Comparison of ENCODE assay signal across 9 cellular contexts in genomic region chr7:87148332-87148955, GRCh38. TPM values are rescaled to one million over a fixed set of nuclear protein-coding genes. Genes with fewer than 3 reads are reported as not detected.
DNase-seq lines count a peak whose midpoint lies in the region; ATAC-seq and TF ChIP-seq lines count a peak whose summit lies in the region.
"Had no signal": no experiment of that assay in that cellular context is flagged by ENCODE, and none has a peak within 500 bp of the region (broad histone marks: within the 10 kb centered on the region; RNA-seq: fewer than 3 reads in every experiment).

No MANE protein-coding gene starts in this region.

- no peaks in the 10 kb centered on the region for H3K9me3 ChIP-seq in Loucy (ENCODE audit: insufficient read depth, low read depth, low read length)

- H3K4me1 Mint-ChIP-seq in MCF 10A (ENCODE audit: insufficient read depth, unreplicated experiment) (peaks cover 7% of the 10 kb centered on the region), neural crest cell (peaks cover 9% of the 10 kb centered on the region)

- H3K27ac Mint-ChIP-seq in MCF 10A (ENCODE audit: low read depth, unreplicated experiment): no peak overlapping the region
- H3K27ac Mint-ChIP-seq in neural crest cell (ENCODE audit: unreplicated experiment): no peak overlapping the region
- H3K27ac Mint-ChIP-seq: activated B cell treated with CpG ODN at 0.5 μM for 24 hours had no signal

- H3K4me3 Mint-ChIP-seq in MCF 10A (ENCODE audit: unreplicated experiment) (no peak overlapping the region), neural crest cell (no peak overlapping the region)
- H3K4me3 Mint-ChIP-seq: activated B cell treated with CpG ODN at 0.5 μM for 24 hours had no signal

- POLR2A ChIA-PET in MCF 10A (lab: Yijun Ruan, JAX): interaction anchor here (0.8 to 2.2 kb wide), 7 partner anchors 72 to 240 kb away, joined by 3 to 5 read pairs (median 4); partner anchors contain the start of gene TMEM243

- peaks cover 7% of the 10 kb centered on the region for H4K20me1 ChIP-seq in Loucy (ENCODE audit: insufficient read depth, low read length, poor library complexity, severe bottlenecking)

- H3K79me2 ChIP-seq in Loucy (ENCODE audit: insufficient read depth, low read length): peaks cover 11% of the 10 kb centered on the region

- no peak overlapping the region for H3K9ac ChIP-seq in Loucy (ENCODE audit: low read depth, low read length, poor library complexity, severe bottlenecking)

- CTCF ChIA-PET in MCF 10A (lab: Yijun Ruan, JAX): interaction anchor here (0.6 to 7.9 kb wide), 53 partner anchors 10 to 711 kb away, joined by 3 to 129 read pairs (median 4); partner anchors contain the start of gene ELAPOR2

- H3K36me3 ChIP-seq in Loucy (ENCODE audit: insufficient read depth, low read length): no peaks in the 10 kb centered on the region

- no peaks in the 10 kb centered on the region for H3K9me3 Mint-ChIP-seq in MCF 10A (ENCODE audit: unreplicated experiment)
- no peaks in the 10 kb centered on the region for H3K9me3 Mint-ChIP-seq in neural crest cell
- H3K9me3 Mint-ChIP-seq: activated B cell treated with CpG ODN at 0.5 μM for 24 hours had no signal

- peak; percentile 12 for DNase-seq in DMS79 treated with DMSO at 0.1 percent for 48 hours (lab: John Stamatoyannopoulos, UW)
- no peak for DNase-seq in DMS79 (lab: John Stamatoyannopoulos, UW)
- peak; percentile 30 for DNase-seq in MCF 10A (ENCODE audit: unreplicated experiment)
- DNase-seq in neural crest cell (ENCODE audit: low read depth, low spot score): no peak
- no peak for DNase-seq in HPDE6-E6E7 (ENCODE audit: extremely low spot score)
- no peak for DNase-seq in posterior vena cava (ENCODE audit: low spot score)
- DNase-seq: activated B cell treated with CpG ODN at 0.5 μM for 24 hours had no signal

- H3K27me3 Mint-ChIP-seq in MCF 10A (ENCODE audit: insufficient read depth, unreplicated experiment) (no peaks in the 10 kb centered on the region), neural crest cell (ENCODE audit: low read depth) (no peaks in the 10 kb centered on the region)
- H3K27me3 Mint-ChIP-seq: activated B cell treated with CpG ODN at 0.5 μM for 24 hours had no signal

- no peak overlapping the region for H2AFZ ChIP-seq in Loucy (ENCODE audit: low read length)

- peak; percentile 70 for TF ChIP-seq CTCF in Loucy (conservative IDR thresholded peaks at IDR 0.05; ENCODE audit: low read length)
- TF ChIP-seq CTCF in MCF 10A (IDR thresholded peaks at IDR 0.05; ENCODE audit: unreplicated experiment): peak; percentile 72
- peak; percentile 67 for TF ChIP-seq CTCF in neural crest cell (conservative IDR thresholded peaks at IDR 0.05)

- no peaks in the 10 kb centered on the region; the same call in 1 of the 2 replicates for H3F3A ChIP-seq in Loucy (ENCODE audit: low read depth)

- H3K4me1 ChIP-seq in Loucy (ENCODE audit: insufficient read depth, low read length, poor library complexity, severe bottlenecking): peaks cover 23% of the 10 kb centered on the region

- no TSS peak for BruUV-seq in MCF 10A (replicated peaks; lab: Mats Ljungman, UMichigan)

- H3K4me2 ChIP-seq in Loucy (ENCODE audit: low read depth, low read length, poor library complexity, severe bottlenecking): no peak overlapping the region

- H3K36me3 Mint-ChIP-seq in MCF 10A (ENCODE audit: insufficient read depth, unreplicated experiment): peaks cover 7% of the 10 kb centered on the region
- no peaks in the 10 kb centered on the region for H3K36me3 Mint-ChIP-seq in neural crest cell (ENCODE audit: low read depth)

- H3K27me3 ChIP-seq in Loucy (ENCODE audit: insufficient read depth, low read length, poor library complexity, severe bottlenecking): peaks cover 5% of the 10 kb centered on the region

- H3K4me3 ChIP-seq in Loucy (ENCODE audit: low read length, poor library complexity, severe bottlenecking): no peak overlapping the region

- H3K9me2 ChIP-seq in Loucy (replicated peaks; ENCODE audit: low read depth, low read length): no peaks in the 10 kb centered on the region

- intact Hi-C loops in MCF 10A (cut with micrococcal nuclease) (loop anchor here (1.0 kb wide), 2 partner anchors 209 to 222 kb away; no protein-coding TSS in a partner anchor), posterior vena cava (cut with DNase I) (loop anchor here in 1 of 2 donors (10.0 kb wide), 1 partner anchor 204 kb away; no protein-coding TSS in a partner anchor)

- ATAC-seq in esophagus mucosa: no peak

RNA-seq across cellular contexts. Expression of gene DMTF1, which starts 3.8 kb away (rescaled TPM):
- total RNA-seq in MCF 10A (2022) (72.8 and 79.7 TPM in 2 replicates), neural crest cell (113 and 117 TPM in 2 replicates), posterior vena cava (10 to 100 TPM; 57.7 to 63.6 TPM), esophagus mucosa (26.3 TPM)

Comparison
In these comparisons a context has a peak if more than half of its experiments do, and no peak if none do; other contexts are left out.
1. DNase-seq: peak in DMS79 treated with DMSO at 0.1 percent for 48 hours (single experiment) and MCF 10A (single experiment); none in DMS79 (single experiment), neural crest cell (single experiment), HPDE6-E6E7 (single experiment) and posterior vena cava (single experiment).
2. Peak in every context shown above with its lines, with median percentiles within 50 percentile points of each other: CTCF ChIP-seq.